Comparison of ENCODE assay signal across 8 cellular contexts in the genomic region with DNA sequence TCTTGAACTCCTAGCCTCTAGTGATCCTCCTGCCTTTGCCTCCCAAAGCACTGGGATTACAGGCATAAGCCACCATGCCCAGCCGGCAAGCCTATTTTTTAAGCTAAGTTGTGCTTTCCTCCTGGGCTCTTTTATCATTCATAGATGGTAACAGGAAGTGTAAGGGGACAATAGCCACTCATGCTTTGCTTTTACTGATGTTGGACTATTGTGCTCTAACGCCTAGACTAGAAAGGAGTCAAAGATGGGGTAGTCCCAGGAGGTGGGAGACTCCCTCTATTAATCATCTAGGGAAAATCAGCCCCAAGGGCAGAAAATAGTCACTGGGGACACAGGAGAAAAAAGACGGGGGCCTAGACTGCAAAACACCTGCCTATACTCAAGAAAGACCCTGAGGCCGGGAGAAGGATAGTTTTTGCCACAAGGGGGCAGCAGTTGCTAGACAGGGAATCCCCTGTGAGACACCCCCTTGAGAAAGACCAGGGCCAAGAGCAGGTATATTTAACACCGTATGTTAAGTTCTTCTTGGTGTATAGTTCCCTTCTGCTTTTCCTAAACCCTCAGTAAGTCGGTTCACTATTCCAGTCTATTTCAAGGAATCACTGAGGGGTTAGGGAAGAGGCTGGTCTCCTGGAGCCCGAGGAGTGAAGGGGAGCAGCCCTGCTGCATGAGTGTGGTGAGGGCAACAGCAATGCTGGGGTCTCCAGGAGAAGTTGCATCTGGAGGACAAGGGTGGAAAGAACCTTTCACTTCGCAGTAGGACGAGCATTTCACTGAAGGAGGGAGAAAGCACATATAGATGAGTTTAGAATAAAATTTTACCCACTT. TPM values are rescaled to one million over a fixed set of nuclear protein-coding genes. Genes with fewer than 3 reads are reported as not detected.
DNase-seq lines count a peak whose midpoint lies in the region; ATAC-seq and TF ChIP-seq lines count a peak whose summit lies in the region.

No MANE protein-coding gene starts in this region.

- H2AFZ ChIP-seq in GM23338 (peak overlapping the region; percentile 1; the same call in 1 of the 2 replicates), OCI-LY3 (ENCODE audit: low read depth, low read length) (no peak overlapping the region)

- H3K4me3 ChIP-seq in GM23338, result no peak overlapping the region
- H3K4me3 ChIP-seq in OCI-LY3 (ENCODE audit: low read length), result no peak overlapping the region
- no peak overlapping the region for H3K4me3 ChIP-seq in fibroblast of the aortic adventitia (ENCODE audit: low read depth, low read length)

- no peaks in the 10 kb centered on the region for H3K79me2 ChIP-seq in GM23338 (replicated peaks; ENCODE audit: insufficient read depth)
- no peaks in the 10 kb centered on the region for H3K79me2 ChIP-seq in OCI-LY3 (ENCODE audit: low read length)

- no peak overlapping the region for H3K4me2 ChIP-seq in GM23338
- peak overlapping the region; percentile 27; the same call in 1 of the 2 replicates for H3K4me2 ChIP-seq in OCI-LY3 (ENCODE audit: low read length)

- ATAC-seq in GM23338 (peak; percentile 98), GM21528 (IDR thresholded peaks at IDR 0.05; ENCODE audit: low FRiP score, unreplicated experiment) (no peak)

- H3K27ac Mint-ChIP-seq in GM23338 (no peak overlapping the region), progenitor cell of endocrine pancreas (no peak overlapping the region)

- no peaks in the 10 kb centered on the region for H3K9me3 ChIP-seq in OCI-LY3 (ENCODE audit: insufficient read depth, low read length)

- peaks cover 10% of the 10 kb centered on the region for H3K4me1 ChIP-seq in GM23338 (ENCODE audit: insufficient read depth)
- H3K4me1 ChIP-seq in OCI-LY3 (ENCODE audit: low read length), result peaks cover 3% of the 10 kb centered on the region

- H3K36me3 Mint-ChIP-seq in GM23338 (ENCODE audit: low read depth) (no peaks in the 10 kb centered on the region), progenitor cell of endocrine pancreas (ENCODE audit: insufficient read depth) (no peaks in the 10 kb centered on the region)

- no peaks in the 10 kb centered on the region for H3F3A ChIP-seq in GM23338 (replicated peaks; ENCODE audit: low read depth)

- H3K9ac ChIP-seq in OCI-LY3 (ENCODE audit: low read length), result no peak overlapping the region

- H3K27me3 Mint-ChIP-seq in GM23338 (ENCODE audit: insufficient read depth, low read depth, poor library complexity) (peaks cover 3% of the 10 kb centered on the region), progenitor cell of endocrine pancreas (peaks cover 28% of the 10 kb centered on the region)

- H4K20me1 ChIP-seq in GM23338 (replicated peaks; ENCODE audit: insufficient read depth) (no peaks in the 10 kb centered on the region), OCI-LY3 (ENCODE audit: insufficient read depth, low read length) (no peaks in the 10 kb centered on the region)

- peak; percentile 84 to 95 for TF ChIP-seq CTCF in GM23338 (conservative IDR thresholded peaks at IDR 0.05; ENCODE audit: low read depth in 2 of 2)
- peak; percentile 74 for TF ChIP-seq CTCF in OCI-LY3 (IDR thresholded peaks at IDR 0.05; ENCODE audit: low read depth, low read length)
- TF ChIP-seq CTCF in fibroblast of the aortic adventitia (IDR thresholded peaks at IDR 0.05; ENCODE audit: insufficient read depth, low read length), result peak; percentile 72
- TF ChIP-seq CTCF in progenitor cell of endocrine pancreas (IDR thresholded peaks at IDR 0.05; ENCODE audit: unreplicated experiment), result peak; percentile 72

- H3K36me3 ChIP-seq in GM23338 (ENCODE audit: insufficient read depth), result no peaks in the 10 kb centered on the region
- H3K36me3 ChIP-seq in OCI-LY3 (replicated peaks; ENCODE audit: low read depth, low read length), result no peaks in the 10 kb centered on the region

- H3K9me2 ChIP-seq in GM23338 (ENCODE audit: insufficient read depth), result peaks cover 14% of the 10 kb centered on the region; the same call in 1 of the 2 replicates

- H3K9me3 Mint-ChIP-seq in GM23338, result no peaks in the 10 kb centered on the region; the same call in 2 of the 3 replicates
- H3K9me3 Mint-ChIP-seq in progenitor cell of endocrine pancreas (ENCODE audit: low read depth), result no peaks in the 10 kb centered on the region

- DNase-seq in COLO829 (ENCODE audit: low spot score) (peak; percentile 42), GM23338 (ENCODE audit: low spot score) (peak; percentile 91), fibroblast of the aortic adventitia (ENCODE audit: low read depth) (peak; percentile 44), progenitor cell of endocrine pancreas (ENCODE audit: low spot score, unreplicated experiment) (peak; percentile 53), NCI-H2081 treated with DMSO at 0.1 percent for 48 hours (lab: John Stamatoyannopoulos, UW) (no peak)
- DNase-seq in activated CD8-positive, alpha-beta memory T cell treated with anti-CD3 and anti-CD28 coated beads, Interleukin-2, amount 50 U/mL, for 24 hours (ENCODE audit: extremely low read depth), result peak; percentile 43

- no peak overlapping the region for H3K27ac ChIP-seq in GM23338 (ENCODE audit: low read depth)
- no peak overlapping the region for H3K27ac ChIP-seq in OCI-LY3 (ENCODE audit: low read length)

- H3K4me3 Mint-ChIP-seq in GM23338 (no peak overlapping the region), progenitor cell of endocrine pancreas (ENCODE audit: low read depth) (no peak overlapping the region)

- H3K4me1 Mint-ChIP-seq in GM23338 (peaks cover 13% of the 10 kb centered on the region), progenitor cell of endocrine pancreas (ENCODE audit: low read depth) (peaks cover 7% of the 10 kb centered on the region)

- H3K27me3 ChIP-seq in GM23338 (ENCODE audit: insufficient read depth), result no peaks in the 10 kb centered on the region
- 0 out of 2 replicates have a peak, but pooled peaks cover 8% of the 10 kb centered on the region for H3K27me3 ChIP-seq in OCI-LY3 (ENCODE audit: low read depth, low read length)

TF ChIP-seq in GM23338, 12 proteins besides CTCF, POLR2A, EP300 and RAD21 (continues in another document):
- no peak for TF ChIP-seq ZNF114 (CRISPR knock-in tag; IDR thresholded peaks at IDR 0.05)
- TF ChIP-seq POLR2AphosphoS5 (IDR thresholded peaks at IDR 0.05; ENCODE audit: low read depth), result no peak
- TF ChIP-seq JUNB (IDR thresholded peaks at IDR 0.05; ENCODE audit: unreplicated experiment), result no peak
- no peak for TF ChIP-seq EZH2phosphoT487 (IDR thresholded peaks at IDR 0.05; ENCODE audit: unreplicated experiment)

RNA-seq across cellular contexts. Expression of gene CXCR1, which starts 2.1 kb away (rescaled TPM):
- not detected in 2 replicates for total RNA-seq in GM23338 (2014; rRNA removed; shearing (Covaris generic))
- not detected in 2 replicates for polyA plus RNA-seq in GM23338 (2016; fragmentation: Nextera tagmentation; extraction: Ambion mirVana)
- not detected in 2 replicates for total RNA-seq in fibroblast of the aortic adventitia (ENCODE audit: low replicate concordance)
- not detected in 2 replicates for total RNA-seq in progenitor cell of endocrine pancreas

RNA-seq across cellular contexts. Expression of gene CXCR2, which starts 43.0 kb away (rescaled TPM):
- 0.52 and 0.82 TPM in 2 replicates for total RNA-seq in GM23338 (2014; rRNA removed; shearing (Covaris generic))
- 0.71 and 1.6 TPM in 2 replicates for polyA plus RNA-seq in GM23338 (2016; fragmentation: Nextera tagmentation; extraction: Ambion mirVana)
- total RNA-seq in fibroblast of the aortic adventitia (ENCODE audit: low replicate concordance), result not detected in 2 replicates
- total RNA-seq in progenitor cell of endocrine pancreas, result not detected in 2 replicates

RNA-seq across cellular contexts. Expression of gene ARPC2, which starts 48.1 kb away (rescaled TPM):
- 195 and 217 TPM in 2 replicates for total RNA-seq in GM23338 (2014; rRNA removed; shearing (Covaris generic))
- 242 and 271 TPM in 2 replicates for polyA plus RNA-seq in GM23338 (2016; fragmentation: Nextera tagmentation; extraction: Ambion mirVana)
- 121 and 368 TPM in 2 replicates for total RNA-seq in fibroblast of the aortic adventitia (ENCODE audit: low replicate concordance)
- total RNA-seq in progenitor cell of endocrine pancreas, result 153 and 160 TPM in 2 replicates
